Comparison of ENCODE assay signal across 8 cellular contexts in the genomic region with DNA sequence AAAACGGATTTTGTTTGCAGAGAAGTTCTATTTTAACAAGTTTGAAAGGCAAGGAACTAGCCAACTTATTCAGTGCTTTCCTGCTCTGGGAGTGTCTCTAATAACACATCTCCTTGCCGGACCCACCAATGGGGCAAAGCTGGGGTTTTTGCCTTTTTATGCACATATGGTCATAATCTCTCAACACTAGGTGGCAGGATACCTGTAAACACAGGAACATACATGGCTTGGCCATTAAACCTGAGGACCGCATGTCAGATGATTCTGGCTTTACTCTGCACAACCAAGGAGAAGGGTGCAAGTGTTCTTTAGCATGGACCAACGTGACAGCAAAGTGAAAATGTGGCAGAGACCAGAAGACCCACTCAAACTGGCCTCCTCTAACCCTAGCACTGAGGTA. TPM values are rescaled to one million over a fixed set of nuclear protein-coding genes. Genes with fewer than 3 reads are reported as not detected.
A peak's percentile ranks its signal among the peaks of the same experiment; 100 is the strongest.
DNase-seq lines count a peak whose midpoint lies in the region; ATAC-seq lines count a peak whose summit lies in the region.

No MANE protein-coding gene starts in this region.

- ATAC-seq in GM18502 (IDR thresholded peaks at IDR 0.05; ENCODE audit: poor library complexity, unreplicated experiment) (no peak), GM21619 (IDR thresholded peaks at IDR 0.05; ENCODE audit: unreplicated experiment) (no peak)

- H3K27me3 Mint-ChIP-seq in activated naive CD4-positive, alpha-beta T cell treated with anti-CD3 and anti-CD28 coated beads for 36 hours (ENCODE audit: low read depth), result no peaks in the 10 kb centered on the region

- H3K9me3 Mint-ChIP-seq in activated naive CD4-positive, alpha-beta T cell treated with anti-CD3 and anti-CD28 coated beads for 36 hours, result no peaks in the 10 kb centered on the region

- no peak overlapping the region for H3K27ac Mint-ChIP-seq in activated naive CD4-positive, alpha-beta T cell treated with anti-CD3 and anti-CD28 coated beads for 36 hours

- H3K36me3 Mint-ChIP-seq in activated naive CD4-positive, alpha-beta T cell treated with anti-CD3 and anti-CD28 coated beads for 36 hours (ENCODE audit: low read depth), result peaks cover 4% of the 10 kb centered on the region

- intact Hi-C loops in activated naive CD4-positive, alpha-beta T cell treated with anti-CD3 and anti-CD28 coated beads for 36 hours (cut with micrococcal nuclease), result loop anchor here (1.0 kb wide), 2 partner anchors 36 to 74 kb away; no protein-coding TSS in a partner anchor

- CTCF ChIA-PET in activated naive CD4-positive, alpha-beta T cell treated with anti-CD3 and anti-CD28 coated beads for 36 hours (lab: Charles Lee), result interaction anchor here (1.0 to 5.1 kb wide), 12 partner anchors 9 to 106 kb away, joined by 3 to 23 read pairs (median 4); no protein-coding TSS in a partner anchor

- H3K4me3 Mint-ChIP-seq in activated naive CD4-positive, alpha-beta T cell treated with anti-CD3 and anti-CD28 coated beads for 36 hours, result no peak overlapping the region

- H3K4me1 Mint-ChIP-seq in activated naive CD4-positive, alpha-beta T cell treated with anti-CD3 and anti-CD28 coated beads for 36 hours (ENCODE audit: low read depth), result peaks cover 13% of the 10 kb centered on the region

- peak; percentile 36 for DNase-seq in DMS153 treated with DMSO at 0.1 percent for 48 hours (lab: John Stamatoyannopoulos, UW; ENCODE audit: unreplicated experiment)
- peak; percentile 58 for DNase-seq in HT-29 (ENCODE audit: low spot score)
- DNase-seq in SK-N-DZ (ENCODE audit: low spot score), result peak; percentile 42
- peak; percentile 67 for DNase-seq in iPS-NIHi7 (ENCODE audit: extremely low spot score)
- no peak for DNase-seq in MV-4-11 (lab: John Stamatoyannopoulos, UW)
- DNase-seq in activated naive CD4-positive, alpha-beta T cell treated with anti-CD3 and anti-CD28 coated beads for 36 hours, result no peak

RNA-seq across cellular contexts. Expression of a gene that starts 4.9 kb away (rescaled TPM):
- 140 and 141 TPM in 2 replicates for total RNA-seq in HT-29 (2014; rRNA removed; shearing (Covaris generic))
- polyA plus RNA-seq in SK-N-DZ (2014; cell fraction: cytosol; rRNA removed), result 161 and 181 TPM in 2 replicates
- 228 and 254 TPM in 2 replicates for polyA plus RNA-seq in SK-N-DZ (2014; cell fraction: nucleus; rRNA removed)
- total RNA-seq in activated naive CD4-positive, alpha-beta T cell treated with anti-CD3 and anti-CD28 coated beads for 36 hours, result 10 to 100 TPM; 19.7 to 20.5 TPM

RNA-seq across cellular contexts. Expression of a gene that starts 22.4 kb away (rescaled TPM):
- total RNA-seq in HT-29 (2014; rRNA removed; shearing (Covaris generic)), result not detected in 2 replicates
- polyA plus RNA-seq in SK-N-DZ (2014; cell fraction: cytosol; rRNA removed), result not detected in 2 replicates
- not detected in 2 replicates for polyA plus RNA-seq in SK-N-DZ (2014; cell fraction: nucleus; rRNA removed)
- not detected for total RNA-seq in activated naive CD4-positive, alpha-beta T cell treated with anti-CD3 and anti-CD28 coated beads for 36 hours

RNA-seq across cellular contexts. Expression of a gene that starts 37.2 kb away (rescaled TPM):
- not detected in 2 replicates for total RNA-seq in HT-29 (2014; rRNA removed; shearing (Covaris generic))
- not detected in 2 replicates for polyA plus RNA-seq in SK-N-DZ (2014; cell fraction: cytosol; rRNA removed)
- not detected in 2 replicates for polyA plus RNA-seq in SK-N-DZ (2014; cell fraction: nucleus; rRNA removed)
- not detected for total RNA-seq in activated naive CD4-positive, alpha-beta T cell treated with anti-CD3 and anti-CD28 coated beads for 36 hours

RNA-seq across cellular contexts. Expression of a gene that starts 41.2 kb away (rescaled TPM):
- total RNA-seq in HT-29 (2014; rRNA removed; shearing (Covaris generic)), result 0.03 TPM in 2 replicates
- polyA plus RNA-seq in SK-N-DZ (2014; cell fraction: cytosol; rRNA removed), result not detected in 2 replicates
- not detected in 2 replicates for polyA plus RNA-seq in SK-N-DZ (2014; cell fraction: nucleus; rRNA removed)
- not detected for total RNA-seq in activated naive CD4-positive, alpha-beta T cell treated with anti-CD3 and anti-CD28 coated beads for 36 hours

Comparison
In these comparisons a context has a peak if more than half of its experiments do, and no peak if none do; other contexts are left out.
1. DNase-seq: peak in DMS153 treated with DMSO at 0.1 percent for 48 hours (single experiment), HT-29 (single experiment), SK-N-DZ (single experiment) and iPS-NIHi7 (single experiment); none in MV-4-11 (single experiment) and activated naive CD4-positive, alpha-beta T cell treated with anti-CD3 and anti-CD28 coated beads for 36 hours (single experiment).